In the genomic region with DNA sequence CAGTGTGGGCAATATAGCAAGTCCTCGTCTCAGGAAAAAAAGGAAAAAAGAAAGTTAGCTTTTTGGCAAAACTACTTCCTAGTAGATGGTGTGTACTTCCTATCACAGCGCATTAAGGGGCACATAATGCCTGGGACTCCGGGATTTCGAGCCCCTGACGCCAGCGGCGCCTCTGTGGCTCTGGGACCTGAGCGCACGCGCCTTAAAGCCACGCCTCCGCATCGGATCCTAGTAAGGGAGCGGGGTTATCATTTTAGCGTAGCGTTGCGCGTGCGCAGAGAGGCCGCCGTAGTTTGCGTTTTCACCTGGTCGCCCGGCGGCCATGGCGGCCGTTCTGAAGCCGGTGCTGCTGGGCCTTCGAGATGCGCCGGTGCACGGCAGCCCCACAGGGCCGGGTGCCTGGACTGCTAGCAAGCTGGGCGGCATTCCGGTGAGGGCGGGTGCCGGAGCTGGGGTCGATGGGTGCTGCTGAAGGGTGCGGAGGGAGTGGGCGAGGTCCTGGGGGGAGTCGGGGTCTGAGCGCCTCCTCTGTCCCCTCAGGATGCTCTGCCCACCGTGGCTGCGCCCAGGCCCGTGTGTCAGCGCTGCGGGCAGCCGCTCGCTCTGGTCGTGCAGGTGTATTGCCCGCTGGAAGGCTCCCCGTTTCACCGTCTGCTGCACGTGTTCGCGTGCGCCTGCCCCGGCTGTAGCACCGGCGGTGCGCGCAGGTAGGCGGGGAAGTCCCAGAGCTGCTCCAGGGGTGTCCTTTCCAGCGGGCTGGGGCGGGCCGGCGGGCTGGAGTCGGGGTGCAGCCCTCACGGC, we compare ENCODE assay signal across 1 cellular context.
A peak's percentile ranks its signal among the peaks of the same experiment; 100 is the strongest.
TF ChIP-seq lines count a peak whose summit lies in the region.

A gene with protein sequence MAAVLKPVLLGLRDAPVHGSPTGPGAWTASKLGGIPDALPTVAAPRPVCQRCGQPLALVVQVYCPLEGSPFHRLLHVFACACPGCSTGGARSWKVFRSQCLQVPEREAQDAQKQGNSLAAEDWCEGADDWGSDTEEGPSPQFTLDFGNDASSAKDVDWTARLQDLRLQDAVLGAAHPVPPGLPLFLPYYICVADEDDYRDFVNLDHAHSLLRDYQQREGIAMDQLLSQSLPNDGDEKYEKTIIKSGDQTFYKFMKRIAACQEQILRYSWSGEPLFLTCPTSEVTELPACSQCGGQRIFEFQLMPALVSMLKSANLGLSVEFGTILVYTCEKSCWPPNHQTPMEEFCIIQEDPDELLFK (plus strand): TSS at position 291 of the 801 bp plus-strand sequence. CDS start 32 bp downstream, at position 323.

TF ChIP-seq in HEK293, 187 proteins besides CTCF, POLR2A, EP300 and RAD21 (continued from another document and continues in another):
- TF ChIP-seq ZNF433 (tag by site-specific recombination; IDR thresholded peaks at IDR 0.05; ENCODE audit: low read depth) (no peak), ZNF132 (tag by site-specific recombination; IDR thresholded peaks at IDR 0.05; ENCODE audit: borderline replicate concordance) (no peak), ZNF302 (tag by site-specific recombination; IDR thresholded peaks at IDR 0.05; ENCODE audit: low read depth) (no peak), TCF7L2 (IDR thresholded peaks at IDR 0.05; ENCODE audit: borderline replicate concordance, low read depth, low read length) (no peak), ZBTB7A (tag by site-specific recombination; IDR thresholded peaks at IDR 0.05; ENCODE audit: low read depth) (peak; percentile 90), ZNF623 (tag by site-specific recombination; IDR thresholded peaks at IDR 0.05) (no peak), ZNF701 (tag by site-specific recombination; IDR thresholded peaks at IDR 0.05) (no peak), WT1 (tag by site-specific recombination; IDR thresholded peaks at IDR 0.05) (peak; percentile 43; the same call in 1 of the 2 replicates), ZNF654 (tag by site-specific recombination; IDR thresholded peaks at IDR 0.05; ENCODE audit: low read depth) (no peak), BCL11B (tag by site-specific recombination; IDR thresholded peaks at IDR 0.05; ENCODE audit: low read depth) (peak; percentile 38; the same call in 1 of the 2 replicates), PRDM1 (tag by site-specific recombination; IDR thresholded peaks at IDR 0.05) (no peak; the same call in 1 of the 2 replicates), ZNF529 (tag by site-specific recombination; IDR thresholded peaks at IDR 0.05; ENCODE audit: insufficient replicate concordance) (no peak), ZNF664 (tag by site-specific recombination; IDR thresholded peaks at IDR 0.05) (no peak), ZNF624 (tag by site-specific recombination; IDR thresholded peaks at IDR 0.05) (no peak), ZNF416 (tag by site-specific recombination; IDR thresholded peaks at IDR 0.05) (no peak), ZNF274 (IDR thresholded peaks at IDR 0.05; ENCODE audit: low read length) (no peak), ZNF274 (tag by site-specific recombination; IDR thresholded peaks at IDR 0.05; ENCODE audit: borderline replicate concordance) (no peak), ZBTB17 (tag by site-specific recombination; IDR thresholded peaks at IDR 0.05) (peak; percentile 82), ZNF155 (tag by site-specific recombination; IDR thresholded peaks at IDR 0.05) (no peak), ZFHX2 (tag by site-specific recombination; conservative IDR thresholded peaks at IDR 0.05) (peak; percentile 77), ZNF670 (tag by site-specific recombination; IDR thresholded peaks at IDR 0.05; ENCODE audit: low read depth) (no peak), GLIS2 (tag by site-specific recombination; IDR thresholded peaks at IDR 0.05) (no peak; the same call in 1 of the 2 replicates), ZNF311 (tag by site-specific recombination; IDR thresholded peaks at IDR 0.05; ENCODE audit: borderline replicate concordance) (no peak), ZNF174 (tag by site-specific recombination; IDR thresholded peaks at IDR 0.05) (no peak), GLIS1 (tag by site-specific recombination; IDR thresholded peaks at IDR 0.05) (0 out of 2 replicates have a peak, but pooled peaks have one; percentile 29), ZIC2 (tag by site-specific recombination; IDR thresholded peaks at IDR 0.05) (peak; percentile 53; the same call in 1 of the 2 replicates), ZNF341 (tag by site-specific recombination; IDR thresholded peaks at IDR 0.05; ENCODE audit: low read depth) (no peak; the same call in 1 of the 2 replicates), ZNF843 (tag by site-specific recombination; IDR thresholded peaks at IDR 0.05) (peak; percentile 78; the same call in 1 of the 2 replicates), ZNF560 (tag by site-specific recombination; IDR thresholded peaks at IDR 0.05; ENCODE audit: borderline replicate concordance) (no peak), ZNF19 (tag by site-specific recombination; IDR thresholded peaks at IDR 0.05; ENCODE audit: low read depth) (no peak), ZNF23 (tag by site-specific recombination; IDR thresholded peaks at IDR 0.05; ENCODE audit: borderline replicate concordance) (no peak), ZNF366 (tag by site-specific recombination; conservative IDR thresholded peaks at IDR 0.05) (no peak), GLI2 (tag by site-specific recombination; IDR thresholded peaks at IDR 0.05; ENCODE audit: borderline replicate concordance, low read depth) (no peak), ZFP41 (tag by site-specific recombination; IDR thresholded peaks at IDR 0.05; ENCODE audit: borderline replicate concordance) (no peak), ZNF211 (tag by site-specific recombination; IDR thresholded peaks at IDR 0.05; ENCODE audit: low read depth) (no peak), SP7 (tag by site-specific recombination; IDR thresholded peaks at IDR 0.05) (peak; percentile 77), ZNF214 (tag by site-specific recombination; IDR thresholded peaks at IDR 0.05; ENCODE audit: borderline replicate concordance) (no peak), ZNF677 (tag by site-specific recombination; IDR thresholded peaks at IDR 0.05) (no peak), ZSCAN30 (tag by site-specific recombination; IDR thresholded peaks at IDR 0.05) (peak; percentile 67), ZNF184 (tag by site-specific recombination; IDR thresholded peaks at IDR 0.05) (no peak), SETDB1 (IDR thresholded peaks at IDR 0.05; ENCODE audit: insufficient read length, low read length) (peak; percentile 35)
- TF ChIP-seq, protein P1, sequence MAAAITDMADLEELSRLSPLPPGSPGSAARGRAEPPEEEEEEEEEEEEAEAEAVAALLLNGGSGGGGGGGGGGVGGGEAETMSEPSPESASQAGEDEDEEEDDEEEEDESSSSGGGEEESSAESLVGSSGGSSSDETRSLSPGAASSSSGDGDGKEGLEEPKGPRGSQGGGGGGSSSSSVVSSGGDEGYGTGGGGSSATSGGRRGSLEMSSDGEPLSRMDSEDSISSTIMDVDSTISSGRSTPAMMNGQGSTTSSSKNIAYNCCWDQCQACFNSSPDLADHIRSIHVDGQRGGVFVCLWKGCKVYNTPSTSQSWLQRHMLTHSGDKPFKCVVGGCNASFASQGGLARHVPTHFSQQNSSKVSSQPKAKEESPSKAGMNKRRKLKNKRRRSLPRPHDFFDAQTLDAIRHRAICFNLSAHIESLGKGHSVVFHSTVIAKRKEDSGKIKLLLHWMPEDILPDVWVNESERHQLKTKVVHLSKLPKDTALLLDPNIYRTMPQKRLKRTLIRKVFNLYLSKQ (tag by site-specific recombination; IDR thresholded peaks at IDR 0.05; ENCODE audit: borderline replicate concordance) = no peak
- TF ChIP-seq, protein P2, sequence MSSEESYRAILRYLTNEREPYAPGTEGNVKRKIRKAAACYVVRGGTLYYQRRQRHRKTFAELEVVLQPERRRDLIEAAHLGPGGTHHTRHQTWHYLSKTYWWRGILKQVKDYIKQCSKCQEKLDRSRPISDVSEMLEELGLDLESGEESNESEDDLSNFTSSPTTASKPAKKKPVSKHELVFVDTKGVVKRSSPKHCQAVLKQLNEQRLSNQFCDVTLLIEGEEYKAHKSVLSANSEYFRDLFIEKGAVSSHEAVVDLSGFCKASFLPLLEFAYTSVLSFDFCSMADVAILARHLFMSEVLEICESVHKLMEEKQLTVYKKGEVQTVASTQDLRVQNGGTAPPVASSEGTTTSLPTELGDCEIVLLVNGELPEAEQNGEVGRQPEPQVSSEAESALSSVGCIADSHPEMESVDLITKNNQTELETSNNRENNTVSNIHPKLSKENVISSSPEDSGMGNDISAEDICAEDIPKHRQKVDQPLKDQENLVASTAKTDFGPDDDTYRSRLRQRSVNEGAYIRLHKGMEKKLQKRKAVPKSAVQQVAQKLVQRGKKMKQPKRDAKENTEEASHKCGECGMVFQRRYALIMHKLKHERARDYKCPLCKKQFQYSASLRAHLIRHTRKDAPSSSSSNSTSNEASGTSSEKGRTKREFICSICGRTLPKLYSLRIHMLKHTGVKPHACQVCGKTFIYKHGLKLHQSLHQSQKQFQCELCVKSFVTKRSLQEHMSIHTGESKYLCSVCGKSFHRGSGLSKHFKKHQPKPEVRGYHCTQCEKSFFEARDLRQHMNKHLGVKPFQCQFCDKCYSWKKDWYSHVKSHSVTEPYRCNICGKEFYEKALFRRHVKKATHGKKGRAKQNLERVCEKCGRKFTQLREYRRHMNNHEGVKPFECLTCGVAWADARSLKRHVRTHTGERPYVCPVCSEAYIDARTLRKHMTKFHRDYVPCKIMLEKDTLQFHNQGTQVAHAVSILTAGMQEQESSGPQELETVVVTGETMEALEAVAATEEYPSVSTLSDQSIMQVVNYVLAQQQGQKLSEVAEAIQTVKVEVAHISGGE (tag by site-specific recombination; conservative IDR thresholded peaks at IDR 0.05; ENCODE audit: low read depth) = peak; percentile 76
- TF ChIP-seq, protein P3, sequence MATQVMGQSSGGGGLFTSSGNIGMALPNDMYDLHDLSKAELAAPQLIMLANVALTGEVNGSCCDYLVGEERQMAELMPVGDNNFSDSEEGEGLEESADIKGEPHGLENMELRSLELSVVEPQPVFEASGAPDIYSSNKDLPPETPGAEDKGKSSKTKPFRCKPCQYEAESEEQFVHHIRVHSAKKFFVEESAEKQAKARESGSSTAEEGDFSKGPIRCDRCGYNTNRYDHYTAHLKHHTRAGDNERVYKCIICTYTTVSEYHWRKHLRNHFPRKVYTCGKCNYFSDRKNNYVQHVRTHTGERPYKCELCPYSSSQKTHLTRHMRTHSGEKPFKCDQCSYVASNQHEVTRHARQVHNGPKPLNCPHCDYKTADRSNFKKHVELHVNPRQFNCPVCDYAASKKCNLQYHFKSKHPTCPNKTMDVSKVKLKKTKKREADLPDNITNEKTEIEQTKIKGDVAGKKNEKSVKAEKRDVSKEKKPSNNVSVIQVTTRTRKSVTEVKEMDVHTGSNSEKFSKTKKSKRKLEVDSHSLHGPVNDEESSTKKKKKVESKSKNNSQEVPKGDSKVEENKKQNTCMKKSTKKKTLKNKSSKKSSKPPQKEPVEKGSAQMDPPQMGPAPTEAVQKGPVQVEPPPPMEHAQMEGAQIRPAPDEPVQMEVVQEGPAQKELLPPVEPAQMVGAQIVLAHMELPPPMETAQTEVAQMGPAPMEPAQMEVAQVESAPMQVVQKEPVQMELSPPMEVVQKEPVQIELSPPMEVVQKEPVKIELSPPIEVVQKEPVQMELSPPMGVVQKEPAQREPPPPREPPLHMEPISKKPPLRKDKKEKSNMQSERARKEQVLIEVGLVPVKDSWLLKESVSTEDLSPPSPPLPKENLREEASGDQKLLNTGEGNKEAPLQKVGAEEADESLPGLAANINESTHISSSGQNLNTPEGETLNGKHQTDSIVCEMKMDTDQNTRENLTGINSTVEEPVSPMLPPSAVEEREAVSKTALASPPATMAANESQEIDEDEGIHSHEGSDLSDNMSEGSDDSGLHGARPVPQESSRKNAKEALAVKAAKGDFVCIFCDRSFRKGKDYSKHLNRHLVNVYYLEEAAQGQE (tag by site-specific recombination; IDR thresholded peaks at IDR 0.05) = peak; percentile 62; the same call in 1 of the 2 replicates
- TF ChIP-seq, protein P4, sequence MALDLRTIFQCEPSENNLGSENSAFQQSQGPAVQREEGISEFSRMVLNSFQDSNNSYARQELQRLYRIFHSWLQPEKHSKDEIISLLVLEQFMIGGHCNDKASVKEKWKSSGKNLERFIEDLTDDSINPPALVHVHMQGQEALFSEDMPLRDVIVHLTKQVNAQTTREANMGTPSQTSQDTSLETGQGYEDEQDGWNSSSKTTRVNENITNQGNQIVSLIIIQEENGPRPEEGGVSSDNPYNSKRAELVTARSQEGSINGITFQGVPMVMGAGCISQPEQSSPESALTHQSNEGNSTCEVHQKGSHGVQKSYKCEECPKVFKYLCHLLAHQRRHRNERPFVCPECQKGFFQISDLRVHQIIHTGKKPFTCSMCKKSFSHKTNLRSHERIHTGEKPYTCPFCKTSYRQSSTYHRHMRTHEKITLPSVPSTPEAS (tag by site-specific recombination; IDR thresholded peaks at IDR 0.05) = no peak
- TF ChIP-seq, protein P5, sequence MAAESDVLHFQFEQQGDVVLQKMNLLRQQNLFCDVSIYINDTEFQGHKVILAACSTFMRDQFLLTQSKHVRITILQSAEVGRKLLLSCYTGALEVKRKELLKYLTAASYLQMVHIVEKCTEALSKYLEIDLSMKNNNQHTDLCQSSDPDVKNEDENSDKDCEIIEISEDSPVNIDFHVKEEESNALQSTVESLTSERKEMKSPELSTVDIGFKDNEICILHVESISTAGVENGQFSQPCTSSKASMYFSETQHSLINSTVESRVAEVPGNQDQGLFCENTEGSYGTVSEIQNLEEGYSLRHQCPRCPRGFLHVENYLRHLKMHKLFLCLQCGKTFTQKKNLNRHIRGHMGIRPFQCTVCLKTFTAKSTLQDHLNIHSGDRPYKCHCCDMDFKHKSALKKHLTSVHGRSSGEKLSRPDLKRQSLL (tag by site-specific recombination; IDR thresholded peaks at IDR 0.05) = no peak
- TF ChIP-seq, protein P6, sequence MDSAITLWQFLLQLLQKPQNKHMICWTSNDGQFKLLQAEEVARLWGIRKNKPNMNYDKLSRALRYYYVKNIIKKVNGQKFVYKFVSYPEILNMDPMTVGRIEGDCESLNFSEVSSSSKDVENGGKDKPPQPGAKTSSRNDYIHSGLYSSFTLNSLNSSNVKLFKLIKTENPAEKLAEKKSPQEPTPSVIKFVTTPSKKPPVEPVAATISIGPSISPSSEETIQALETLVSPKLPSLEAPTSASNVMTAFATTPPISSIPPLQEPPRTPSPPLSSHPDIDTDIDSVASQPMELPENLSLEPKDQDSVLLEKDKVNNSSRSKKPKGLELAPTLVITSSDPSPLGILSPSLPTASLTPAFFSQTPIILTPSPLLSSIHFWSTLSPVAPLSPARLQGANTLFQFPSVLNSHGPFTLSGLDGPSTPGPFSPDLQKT (IDR thresholded peaks at IDR 0.05; ENCODE audit: borderline replicate concordance, low read depth, low read length) = no peak
